Comparison of ENCODE assay signal across 29 cellular contexts in genomic region chr9:72431036-72431435, GRCh38.
"Had no signal": no experiment of that assay in that cellular context is flagged by ENCODE, and none has a peak within 500 bp of the region (broad histone marks: within the 10 kb centered on the region; RNA-seq: fewer than 3 reads in every experiment).

No MANE protein-coding gene starts in this region.

- DNase-seq: colonic mucosa; effector CD8-positive, alpha-beta T cell; endodermal cell; foreskin keratinocyte; heart left ventricle; left cardiac atrium; left lung; mesendoderm; naive thymus-derived CD8-positive, alpha-beta T cell; nephron progenitor cell; nucleus accumbens; stimulated activated CD4-positive, alpha-beta T cell treated with anti-CD3 and anti-CD28 coated beads, Interleukin-12 subunit alpha, Interleukin-12 subunit beta, amount 100 ng/mL, for 4 hours; stimulated activated CD4-positive, alpha-beta T cell treated with anti-CD3 and anti-CD28 coated beads, Interleukin-1b, Interleukin-23, amount 100 ng/mL, for 48 hours; stimulated activated CD4-positive, alpha-beta T cell treated with anti-CD3 and anti-CD28 coated beads, Interleukin-4, amount 100 ng/mL, for 1 hour; stimulated activated CD8-positive, alpha-beta memory T cell treated with anti-CD3 and anti-CD28 coated beads, Interleukin-4, amount 100 ng/mL, for 48 hours; stimulated activated naive CD8-positive, alpha-beta T cell treated with anti-CD3 and anti-CD28 coated beads, Interleukin-15, Interleukin-2, amounts not matched to agents 100 U/mL and 50 U/mL, for 24 hours; upper lobe of right lung; uterus had no signal

- H3K36me3 ChIP-seq: colonic mucosa, gastroesophageal sphincter, heart left ventricle, left lung, prostate gland, right atrium auricular region, thoracic aorta, tibial nerve, upper lobe of right lung, uterus had no signal

- ATAC-seq: esophagus mucosa; foreskin keratinocyte; gastroesophageal sphincter; heart left ventricle; left cardiac atrium; left lung; naive thymus-derived CD8-positive, alpha-beta T cell; sciatic nerve; stimulated activated naive CD8-positive, alpha-beta T cell treated with anti-CD3 and anti-CD28 coated beads, Interleukin-15, Interleukin-2, amounts not matched to agents 100 U/mL and 50 U/mL, for 24 hours; upper lobe of right lung had no signal

- H3K4me1 ChIP-seq: colonic mucosa, gastroesophageal sphincter, left lung, prostate gland, right atrium auricular region, upper lobe of right lung, uterus had no signal

- H3K9me3 Mint-ChIP-seq: dendritic cell treated with granulocyte-macrophage colony-stimulating factor and Interleukin-4, amounts not matched to agents 40 ng/mL and 50 ng/mL, for 4 days; endodermal cell; naive thymus-derived CD8-positive, alpha-beta T cell; nephron progenitor cell had no signal

- H3K36me3 Mint-ChIP-seq: naive thymus-derived CD8-positive, alpha-beta T cell had no signal

- H3K4me1 Mint-ChIP-seq: endodermal cell; naive thymus-derived CD8-positive, alpha-beta T cell had no signal

- H3K27me3 Mint-ChIP-seq: dendritic cell treated with granulocyte-macrophage colony-stimulating factor and Interleukin-4, amounts not matched to agents 40 ng/mL and 50 ng/mL, for 4 days had no signal

- H2AFZ ChIP-seq: hepatocyte had no signal

- H3K4me2 ChIP-seq: hepatocyte, smooth muscle cell had no signal

- H3K27me3 ChIP-seq: colonic mucosa, foreskin keratinocyte, gastroesophageal sphincter, heart left ventricle, hepatocyte, left lung, right atrium auricular region, tibial nerve, upper lobe of right lung, uterus had no signal

- H3K4me3 Mint-ChIP-seq: dendritic cell treated with granulocyte-macrophage colony-stimulating factor and Interleukin-4, amounts not matched to agents 40 ng/mL and 50 ng/mL, for 4 days; endodermal cell; naive thymus-derived CD8-positive, alpha-beta T cell; nephron progenitor cell had no signal

- H3K9me3 ChIP-seq: colonic mucosa, gastroesophageal sphincter, heart left ventricle, left lung, prostate gland, right atrium auricular region, thoracic aorta, tibial nerve, upper lobe of right lung, uterus had no signal

- H3K4me3 ChIP-seq: colonic mucosa, gastroesophageal sphincter, heart left ventricle, hepatocyte, left lung, prostate gland, right atrium auricular region, smooth muscle cell, thoracic aorta, tibial nerve, upper lobe of right lung, uterus had no signal

- H3K27ac ChIP-seq: colonic mucosa, epithelial cell of prostate, foreskin keratinocyte, gastroesophageal sphincter, heart left ventricle, hepatocyte, left lung, prostate gland, right atrium auricular region, thoracic aorta, tibial nerve, upper lobe of right lung, uterus had no signal

- H3K27ac Mint-ChIP-seq: dendritic cell treated with granulocyte-macrophage colony-stimulating factor and Interleukin-4, amounts not matched to agents 40 ng/mL and 50 ng/mL, for 4 days; endodermal cell; naive thymus-derived CD8-positive, alpha-beta T cell; nephron progenitor cell had no signal
